1 cellular context compared by ENCODE assay signal in the genomic region with DNA sequence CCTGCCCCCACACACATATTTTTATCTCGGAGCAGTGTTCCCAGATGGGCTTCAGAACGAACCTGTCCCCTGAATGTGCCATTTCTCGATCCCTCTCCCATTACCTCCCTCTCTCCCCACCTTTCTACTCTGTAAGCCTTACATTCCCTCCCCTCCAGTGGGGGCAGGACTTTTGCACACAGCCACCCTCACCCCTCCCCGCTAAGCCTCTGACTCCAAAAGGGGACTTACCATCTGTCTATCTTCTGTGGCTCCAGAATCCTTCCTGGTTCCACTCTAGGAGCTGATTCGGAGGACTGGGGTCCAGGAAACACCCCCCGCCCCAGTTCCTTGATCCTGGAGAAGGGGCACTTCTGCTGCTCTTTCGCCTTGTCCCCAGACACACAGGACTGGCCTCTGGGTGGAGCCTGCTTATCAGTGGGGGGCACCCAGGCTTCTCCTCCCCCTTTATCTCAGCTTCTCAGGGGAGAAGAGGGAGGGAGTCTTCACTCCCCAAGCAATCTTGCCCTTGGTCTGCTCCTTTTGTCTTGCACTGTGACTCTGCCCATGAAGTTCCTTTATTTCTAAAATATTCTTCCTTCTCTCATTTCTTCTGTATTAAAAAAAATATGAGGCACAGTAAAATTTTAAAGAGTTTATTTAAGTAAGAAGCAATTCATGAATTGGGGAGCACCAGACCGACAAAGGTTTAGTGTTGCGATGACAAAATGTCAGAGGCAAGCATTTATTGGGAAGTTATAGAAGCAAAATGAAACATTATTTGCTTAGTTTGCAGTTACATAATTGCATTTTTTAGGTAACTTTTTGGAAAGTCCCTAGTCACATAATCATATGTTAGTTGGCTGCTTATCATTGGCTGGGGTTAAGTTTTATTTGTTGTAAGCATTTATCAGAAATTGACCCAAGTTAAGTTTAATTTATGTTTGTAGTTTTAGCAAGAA.
TF ChIP-seq lines count a peak whose summit lies in the region.

A gene with protein sequence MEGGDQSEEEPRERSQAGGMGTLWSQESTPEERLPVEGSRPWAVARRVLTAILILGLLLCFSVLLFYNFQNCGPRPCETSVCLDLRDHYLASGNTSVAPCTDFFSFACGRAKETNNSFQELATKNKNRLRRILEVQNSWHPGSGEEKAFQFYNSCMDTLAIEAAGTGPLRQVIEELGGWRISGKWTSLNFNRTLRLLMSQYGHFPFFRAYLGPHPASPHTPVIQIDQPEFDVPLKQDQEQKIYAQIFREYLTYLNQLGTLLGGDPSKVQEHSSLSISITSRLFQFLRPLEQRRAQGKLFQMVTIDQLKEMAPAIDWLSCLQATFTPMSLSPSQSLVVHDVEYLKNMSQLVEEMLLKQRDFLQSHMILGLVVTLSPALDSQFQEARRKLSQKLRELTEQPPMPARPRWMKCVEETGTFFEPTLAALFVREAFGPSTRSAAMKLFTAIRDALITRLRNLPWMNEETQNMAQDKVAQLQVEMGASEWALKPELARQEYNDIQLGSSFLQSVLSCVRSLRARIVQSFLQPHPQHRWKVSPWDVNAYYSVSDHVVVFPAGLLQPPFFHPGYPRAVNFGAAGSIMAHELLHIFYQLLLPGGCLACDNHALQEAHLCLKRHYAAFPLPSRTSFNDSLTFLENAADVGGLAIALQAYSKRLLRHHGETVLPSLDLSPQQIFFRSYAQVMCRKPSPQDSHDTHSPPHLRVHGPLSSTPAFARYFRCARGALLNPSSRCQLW (minus strand): TSS at position 391 of the 941 bp plus-strand sequence. CDS start 157 bp downstream, at position 234.

TF ChIP-seq in K562, 482 proteins besides CTCF, POLR2A, EP300 and RAD21 (continued from another document and continues in another):
- TF ChIP-seq, protein P1, sequence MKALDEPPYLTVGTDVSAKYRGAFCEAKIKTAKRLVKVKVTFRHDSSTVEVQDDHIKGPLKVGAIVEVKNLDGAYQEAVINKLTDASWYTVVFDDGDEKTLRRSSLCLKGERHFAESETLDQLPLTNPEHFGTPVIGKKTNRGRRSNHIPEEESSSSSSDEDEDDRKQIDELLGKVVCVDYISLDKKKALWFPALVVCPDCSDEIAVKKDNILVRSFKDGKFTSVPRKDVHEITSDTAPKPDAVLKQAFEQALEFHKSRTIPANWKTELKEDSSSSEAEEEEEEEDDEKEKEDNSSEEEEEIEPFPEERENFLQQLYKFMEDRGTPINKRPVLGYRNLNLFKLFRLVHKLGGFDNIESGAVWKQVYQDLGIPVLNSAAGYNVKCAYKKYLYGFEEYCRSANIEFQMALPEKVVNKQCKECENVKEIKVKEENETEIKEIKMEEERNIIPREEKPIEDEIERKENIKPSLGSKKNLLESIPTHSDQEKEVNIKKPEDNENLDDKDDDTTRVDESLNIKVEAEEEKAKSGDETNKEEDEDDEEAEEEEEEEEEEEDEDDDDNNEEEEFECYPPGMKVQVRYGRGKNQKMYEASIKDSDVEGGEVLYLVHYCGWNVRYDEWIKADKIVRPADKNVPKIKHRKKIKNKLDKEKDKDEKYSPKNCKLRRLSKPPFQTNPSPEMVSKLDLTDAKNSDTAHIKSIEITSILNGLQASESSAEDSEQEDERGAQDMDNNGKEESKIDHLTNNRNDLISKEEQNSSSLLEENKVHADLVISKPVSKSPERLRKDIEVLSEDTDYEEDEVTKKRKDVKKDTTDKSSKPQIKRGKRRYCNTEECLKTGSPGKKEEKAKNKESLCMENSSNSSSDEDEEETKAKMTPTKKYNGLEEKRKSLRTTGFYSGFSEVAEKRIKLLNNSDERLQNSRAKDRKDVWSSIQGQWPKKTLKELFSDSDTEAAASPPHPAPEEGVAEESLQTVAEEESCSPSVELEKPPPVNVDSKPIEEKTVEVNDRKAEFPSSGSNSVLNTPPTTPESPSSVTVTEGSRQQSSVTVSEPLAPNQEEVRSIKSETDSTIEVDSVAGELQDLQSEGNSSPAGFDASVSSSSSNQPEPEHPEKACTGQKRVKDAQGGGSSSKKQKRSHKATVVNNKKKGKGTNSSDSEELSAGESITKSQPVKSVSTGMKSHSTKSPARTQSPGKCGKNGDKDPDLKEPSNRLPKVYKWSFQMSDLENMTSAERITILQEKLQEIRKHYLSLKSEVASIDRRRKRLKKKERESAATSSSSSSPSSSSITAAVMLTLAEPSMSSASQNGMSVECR (CRISPR knock-in tag; IDR thresholded peaks at IDR 0.05): no peak
- TF ChIP-seq GABPB1 (CRISPR knock-in tag; IDR thresholded peaks at IDR 0.05) (0 out of 2 replicates have a peak, but pooled peaks have one; percentile 25), RBM22 (IDR thresholded peaks at IDR 0.05; ENCODE audit: low read depth, low read length, poor library complexity, severe bottlenecking) (no peak), NUFIP1 (IDR thresholded peaks at IDR 0.05; ENCODE audit: partially characterized antibody) (no peak), NR4A1 (CRISPR knock-in tag; IDR thresholded peaks at IDR 0.05) (no peak), NR4A1 (tag; IDR thresholded peaks at IDR 0.05) (0 out of 2 replicates have a peak, but pooled peaks have one; percentile 45), ZBTB17 (CRISPR knock-in tag; IDR thresholded peaks at IDR 0.05) (peak; percentile 76; the same call in 1 of the 2 replicates), KDM5B (IDR thresholded peaks at IDR 0.05; ENCODE audit: insufficient replicate concordance, low read depth, low read length) (peak; percentile 82), ZNF444 (CRISPR knock-in tag; IDR thresholded peaks at IDR 0.05) (peak; percentile 79; the same call in 1 of the 2 replicates), KLF16 (IDR thresholded peaks at IDR 0.05) (peak; percentile 93), LCOR (CRISPR knock-in tag; IDR thresholded peaks at IDR 0.05) (peak; percentile 89), PPARD (CRISPR knock-in tag; IDR thresholded peaks at IDR 0.05) (no peak), DPF2 (IDR thresholded peaks at IDR 0.05) (peak; percentile 98), HLTF (IDR thresholded peaks at IDR 0.05) (peak; percentile 75; the same call in 1 of the 2 replicates), ETS2 (tag; IDR thresholded peaks at IDR 0.05; ENCODE audit: borderline replicate concordance, poor library complexity, severe bottlenecking) (no peak), BACH1 (tag; IDR thresholded peaks at IDR 0.05) (no peak), TRIM28 (IDR thresholded peaks at IDR 0.05) (peak; percentile 54; the same call in 1 of the 2 replicates), KLF10 (CRISPR knock-in tag; IDR thresholded peaks at IDR 0.05) (no peak), NCOA6 (IDR thresholded peaks at IDR 0.05) (0 out of 2 replicates have a peak, but pooled peaks have one; percentile 28), ASH1L (IDR thresholded peaks at IDR 0.05; ENCODE audit: borderline replicate concordance, low read depth, partially characterized antibody) (peak; percentile 18), THRAP3 (IDR thresholded peaks at IDR 0.05; ENCODE audit: borderline replicate concordance) (peak; percentile 41; the same call in 1 of the 2 replicates), NR2C1 (IDR thresholded peaks at IDR 0.05) (no peak), NR2C1 (tag; IDR thresholded peaks at IDR 0.05) (no peak), MIER1 (IDR thresholded peaks at IDR 0.05; ENCODE audit: low read depth) (0 out of 2 replicates have a peak, but pooled peaks have one; percentile 22), ZNF217 (CRISPR knock-in tag; IDR thresholded peaks at IDR 0.05) (no peak)
- TF ChIP-seq, protein P2, sequence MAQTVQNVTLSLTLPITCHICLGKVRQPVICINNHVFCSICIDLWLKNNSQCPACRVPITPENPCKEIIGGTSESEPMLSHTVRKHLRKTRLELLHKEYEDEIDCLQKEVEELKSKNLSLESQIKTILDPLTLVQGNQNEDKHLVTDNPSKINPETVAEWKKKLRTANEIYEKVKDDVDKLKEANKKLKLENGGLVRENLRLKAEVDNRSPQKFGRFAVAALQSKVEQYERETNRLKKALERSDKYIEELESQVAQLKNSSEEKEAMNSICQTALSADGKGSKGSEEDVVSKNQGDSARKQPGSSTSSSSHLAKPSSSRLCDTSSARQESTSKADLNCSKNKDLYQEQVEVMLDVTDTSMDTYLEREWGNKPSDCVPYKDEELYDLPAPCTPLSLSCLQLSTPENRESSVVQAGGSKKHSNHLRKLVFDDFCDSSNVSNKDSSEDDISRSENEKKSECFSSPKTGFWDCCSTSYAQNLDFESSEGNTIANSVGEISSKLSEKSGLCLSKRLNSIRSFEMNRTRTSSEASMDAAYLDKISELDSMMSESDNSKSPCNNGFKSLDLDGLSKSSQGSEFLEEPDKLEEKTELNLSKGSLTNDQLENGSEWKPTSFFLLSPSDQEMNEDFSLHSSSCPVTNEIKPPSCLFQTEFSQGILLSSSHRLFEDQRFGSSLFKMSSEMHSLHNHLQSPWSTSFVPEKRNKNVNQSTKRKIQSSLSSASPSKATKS (CRISPR knock-in tag; IDR thresholded peaks at IDR 0.05): no peak
- TF ChIP-seq, protein P3, sequence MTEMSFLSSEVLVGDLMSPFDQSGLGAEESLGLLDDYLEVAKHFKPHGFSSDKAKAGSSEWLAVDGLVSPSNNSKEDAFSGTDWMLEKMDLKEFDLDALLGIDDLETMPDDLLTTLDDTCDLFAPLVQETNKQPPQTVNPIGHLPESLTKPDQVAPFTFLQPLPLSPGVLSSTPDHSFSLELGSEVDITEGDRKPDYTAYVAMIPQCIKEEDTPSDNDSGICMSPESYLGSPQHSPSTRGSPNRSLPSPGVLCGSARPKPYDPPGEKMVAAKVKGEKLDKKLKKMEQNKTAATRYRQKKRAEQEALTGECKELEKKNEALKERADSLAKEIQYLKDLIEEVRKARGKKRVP (CRISPR knock-in tag; IDR thresholded peaks at IDR 0.05): peak; percentile 73
- TF ChIP-seq, protein P4, sequence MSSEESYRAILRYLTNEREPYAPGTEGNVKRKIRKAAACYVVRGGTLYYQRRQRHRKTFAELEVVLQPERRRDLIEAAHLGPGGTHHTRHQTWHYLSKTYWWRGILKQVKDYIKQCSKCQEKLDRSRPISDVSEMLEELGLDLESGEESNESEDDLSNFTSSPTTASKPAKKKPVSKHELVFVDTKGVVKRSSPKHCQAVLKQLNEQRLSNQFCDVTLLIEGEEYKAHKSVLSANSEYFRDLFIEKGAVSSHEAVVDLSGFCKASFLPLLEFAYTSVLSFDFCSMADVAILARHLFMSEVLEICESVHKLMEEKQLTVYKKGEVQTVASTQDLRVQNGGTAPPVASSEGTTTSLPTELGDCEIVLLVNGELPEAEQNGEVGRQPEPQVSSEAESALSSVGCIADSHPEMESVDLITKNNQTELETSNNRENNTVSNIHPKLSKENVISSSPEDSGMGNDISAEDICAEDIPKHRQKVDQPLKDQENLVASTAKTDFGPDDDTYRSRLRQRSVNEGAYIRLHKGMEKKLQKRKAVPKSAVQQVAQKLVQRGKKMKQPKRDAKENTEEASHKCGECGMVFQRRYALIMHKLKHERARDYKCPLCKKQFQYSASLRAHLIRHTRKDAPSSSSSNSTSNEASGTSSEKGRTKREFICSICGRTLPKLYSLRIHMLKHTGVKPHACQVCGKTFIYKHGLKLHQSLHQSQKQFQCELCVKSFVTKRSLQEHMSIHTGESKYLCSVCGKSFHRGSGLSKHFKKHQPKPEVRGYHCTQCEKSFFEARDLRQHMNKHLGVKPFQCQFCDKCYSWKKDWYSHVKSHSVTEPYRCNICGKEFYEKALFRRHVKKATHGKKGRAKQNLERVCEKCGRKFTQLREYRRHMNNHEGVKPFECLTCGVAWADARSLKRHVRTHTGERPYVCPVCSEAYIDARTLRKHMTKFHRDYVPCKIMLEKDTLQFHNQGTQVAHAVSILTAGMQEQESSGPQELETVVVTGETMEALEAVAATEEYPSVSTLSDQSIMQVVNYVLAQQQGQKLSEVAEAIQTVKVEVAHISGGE (CRISPR knock-in tag; IDR thresholded peaks at IDR 0.05): peak in 1 of 3 experiments; percentile 57; a peak in 1 of 6 replicates
- TF ChIP-seq, protein P5, sequence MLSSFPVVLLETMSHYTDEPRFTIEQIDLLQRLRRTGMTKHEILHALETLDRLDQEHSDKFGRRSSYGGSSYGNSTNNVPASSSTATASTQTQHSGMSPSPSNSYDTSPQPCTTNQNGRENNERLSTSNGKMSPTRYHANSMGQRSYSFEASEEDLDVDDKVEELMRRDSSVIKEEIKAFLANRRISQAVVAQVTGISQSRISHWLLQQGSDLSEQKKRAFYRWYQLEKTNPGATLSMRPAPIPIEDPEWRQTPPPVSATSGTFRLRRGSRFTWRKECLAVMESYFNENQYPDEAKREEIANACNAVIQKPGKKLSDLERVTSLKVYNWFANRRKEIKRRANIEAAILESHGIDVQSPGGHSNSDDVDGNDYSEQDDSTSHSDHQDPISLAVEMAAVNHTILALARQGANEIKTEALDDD (IDR thresholded peaks at IDR 0.05): 0 out of 2 replicates have a peak, but pooled peaks have one; percentile 12
- TF ChIP-seq, protein P6, sequence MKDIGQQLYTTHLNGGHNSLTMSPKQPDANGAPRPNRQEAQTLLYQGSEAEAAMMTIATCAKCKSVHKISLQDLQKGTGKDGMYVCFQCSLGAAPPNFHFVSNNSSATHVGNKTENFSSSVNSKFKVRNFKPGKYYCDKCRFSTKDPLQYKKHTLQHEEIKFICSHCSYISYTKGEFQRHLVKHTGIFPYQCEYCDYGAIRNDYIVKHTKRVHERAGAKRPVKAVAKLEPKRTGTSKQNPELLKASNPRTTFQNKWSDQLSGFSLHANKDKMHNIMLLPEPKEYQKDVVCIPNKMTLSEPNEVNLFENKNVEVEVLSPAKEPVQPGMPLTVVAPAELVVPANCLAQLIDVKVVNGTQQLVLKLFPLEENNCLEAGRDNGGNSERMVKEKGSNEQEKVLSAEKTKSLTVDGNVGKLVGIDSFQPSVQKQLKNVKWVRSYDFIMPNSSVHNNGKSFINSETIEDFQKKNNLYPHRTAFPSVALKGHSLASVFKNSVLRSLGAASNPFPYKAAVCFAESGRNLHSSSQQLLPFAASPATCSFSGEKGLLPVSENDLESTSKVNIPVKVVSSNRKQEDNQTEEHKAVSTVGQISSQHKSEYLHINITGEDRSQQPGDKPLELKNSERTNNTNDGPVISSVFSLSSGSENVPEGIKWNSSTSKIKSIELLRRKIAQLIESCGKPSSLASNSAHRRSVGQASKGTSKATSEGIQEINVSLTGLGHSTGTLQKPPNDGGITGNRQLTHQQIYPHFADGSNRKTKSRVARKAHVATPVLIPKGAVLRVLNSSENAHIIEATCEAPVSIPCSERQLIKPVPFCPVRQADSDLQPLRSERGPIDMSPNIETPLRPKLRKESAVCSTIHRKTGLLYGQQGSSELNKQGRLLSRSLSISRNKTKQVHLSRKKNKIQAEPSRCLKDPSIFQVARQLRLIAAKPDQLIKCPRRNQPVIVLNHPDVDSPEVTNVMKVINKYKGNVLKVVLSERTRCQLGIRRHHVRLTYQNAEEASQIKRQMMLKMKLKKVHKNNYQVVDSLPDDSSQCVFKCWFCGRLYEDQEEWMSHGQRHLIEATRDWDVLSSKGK (CRISPR knock-in tag; IDR thresholded peaks at IDR 0.05): no peak
- TF ChIP-seq, protein P7, sequence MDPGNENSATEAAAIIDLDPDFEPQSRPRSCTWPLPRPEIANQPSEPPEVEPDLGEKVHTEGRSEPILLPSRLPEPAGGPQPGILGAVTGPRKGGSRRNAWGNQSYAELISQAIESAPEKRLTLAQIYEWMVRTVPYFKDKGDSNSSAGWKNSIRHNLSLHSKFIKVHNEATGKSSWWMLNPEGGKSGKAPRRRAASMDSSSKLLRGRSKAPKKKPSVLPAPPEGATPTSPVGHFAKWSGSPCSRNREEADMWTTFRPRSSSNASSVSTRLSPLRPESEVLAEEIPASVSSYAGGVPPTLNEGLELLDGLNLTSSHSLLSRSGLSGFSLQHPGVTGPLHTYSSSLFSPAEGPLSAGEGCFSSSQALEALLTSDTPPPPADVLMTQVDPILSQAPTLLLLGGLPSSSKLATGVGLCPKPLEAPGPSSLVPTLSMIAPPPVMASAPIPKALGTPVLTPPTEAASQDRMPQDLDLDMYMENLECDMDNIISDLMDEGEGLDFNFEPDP (CRISPR knock-in tag; IDR thresholded peaks at IDR 0.05): no peak
